ENCODE assay signal across 24 cellular contexts in genomic region chr12:43930032-43930431, GRCh38.
DNase-seq lines count a peak whose midpoint lies in the region; ATAC-seq, FAIRE-seq and TF ChIP-seq lines count a peak whose summit lies in the region.
"Had no signal": no experiment of that assay in that cellular context is flagged by ENCODE, and none has a peak within 500 bp of the region (broad histone marks: within the 10 kb centered on the region; RNA-seq: fewer than 3 reads in every experiment).

No MANE protein-coding gene starts in this region.

- no TSS peak for BruUV-seq in HepG2 (replicated peaks; lab: Mats Ljungman, UMichigan)
- no TSS peak for BruUV-seq in K562 (replicated peaks; lab: Mats Ljungman, UMichigan)

- TF ChIP-seq CTCF in HepG2 (CRISPR knock-in tag; IDR thresholded peaks at IDR 0.05) (no peak), right lobe of liver (IDR thresholded peaks at IDR 0.05) (no peak), K562 (IDR thresholded peaks at IDR 0.05 in 2 of 3, conservative IDR thresholded peaks at IDR 0.05 in 1 of 3; ENCODE audit: insufficient read depth in 2 of 3, low read depth in 1 of 3, low read length in 3 of 3) (no peak)

- in situ Hi-C loops in HepG2 (cut with HindIII; ENCODE audit: extremely low pct_ligation_motif_present, low pct_unique_long_range_greater_than_20kb): no loop called here
- in situ Hi-C loops in K562 (cut with MboI): no loop called here

- DNase-seq in HepG2 (ENCODE audit: low spot score): no peak
- DNase-seq in right lobe of liver: no peak
- DNase-seq in K562 (ENCODE audit: extremely low read depth in 1 of 4, low spot score in 3 of 4): no peak
- DNase-seq in T-helper 9 cell: no peak
- DNase-seq: ACHN; BE2C; C1 segment of cervical spinal cord; CD4-positive, alpha-beta memory T cell; CD4-positive, CD25-positive, alpha-beta regulatory T cell; CD8-positive, alpha-beta memory T cell; COR-L47; DMS 273 treated with DMSO at 0.1 percent for 48 hours; DMS153; DMS53; DMS79; DND-41; EL; GDM1 had no signal

- H3K79me2 ChIP-seq in HepG2 (ENCODE audit: insufficient read depth, low read length) (no peaks in the 10 kb centered on the region), K562 (ENCODE audit: control insufficient read depth, insufficient read depth, low read length) (no peaks in the 10 kb centered on the region)

- H3K4me2 ChIP-seq in HepG2 (ENCODE audit: low read depth, low read length): no peak overlapping the region
- no peak overlapping the region for H3K4me2 ChIP-seq in K562 (ENCODE audit: insufficient read depth, low read length)
- H3K4me2 ChIP-seq: BLaER1 had no signal

- H3K9ac ChIP-seq in HepG2 (ENCODE audit: insufficient read depth, low read depth, low read length) (no peak overlapping the region), K562 (ENCODE audit: insufficient read depth in 1 of 2, low read depth in 2 of 2, low read length in 2 of 2) (no peak overlapping the region)
- H3K9ac ChIP-seq: BLaER1 had no signal

- H3K36me3 ChIP-seq in HepG2 (replicated peaks in 1 of 2; ENCODE audit: control insufficient read depth in 1 of 2, insufficient read depth in 2 of 2, low read length in 2 of 2) (no peaks in the 10 kb centered on the region), right lobe of liver (peaks cover 0 to 3% (median 0%) of the 10 kb centered on the region in 4 donors), K562 (ENCODE audit: control insufficient read depth, insufficient read depth, low read length) (no peaks in the 10 kb centered on the region)
- H3K36me3 ChIP-seq: BE2C, BLaER1 had no signal

- H3K27ac ChIP-seq in HepG2 (ENCODE audit: extremely low read length, insufficient read depth, low read length) (no peak overlapping the region), right lobe of liver (no peak overlapping the region), K562 (ENCODE audit: extremely low read depth, low read depth, low read length) (no peak overlapping the region)
- H3K27ac ChIP-seq: 22Rv1, BLaER1 had no signal

- TF ChIP-seq POLR2A in HepG2 (IDR thresholded peaks at IDR 0.05; ENCODE audit: insufficient read depth in 1 of 2, low read depth in 2 of 2, low read length in 2 of 2): no peak
- TF ChIP-seq POLR2A in right lobe of liver (IDR thresholded peaks at IDR 0.05): no peak
- no peak for TF ChIP-seq POLR2A in K562 (conservative IDR thresholded peaks at IDR 0.05)

- CTCF ChIA-PET in HepG2 (lab: Yijun Ruan, JAX; ENCODE audit: low intra/inter-chr PET ratio, low total read pairs): no interaction called here
- CTCF ChIA-PET in K562 (lab: Yijun Ruan, JAX; ENCODE audit: low intra/inter-chr PET ratio): no interaction called here

- TF ChIP-seq RAD21 in HepG2 (CRISPR knock-in tag; IDR thresholded peaks at IDR 0.05) (no peak), K562 (CRISPR knock-in tag; conservative IDR thresholded peaks at IDR 0.05 in 1 of 2, IDR thresholded peaks at IDR 0.05 in 1 of 2) (no peak)

- no peaks in the 10 kb centered on the region for H4K20me1 ChIP-seq in HepG2 (ENCODE audit: insufficient read depth, low read length)
- no peaks in the 10 kb centered on the region for H4K20me1 ChIP-seq in K562 (replicated peaks; ENCODE audit: control insufficient read depth, insufficient read depth, low read length)
- H4K20me1 ChIP-seq: BLaER1 had no signal

- intact Hi-C loops in HepG2 (cut with micrococcal nuclease; ENCODE audit: unreplicated experiment): no loop called here
- intact Hi-C loops in right lobe of liver (cut with DNase I): no loop called here
- intact Hi-C loops in K562 (cut with micrococcal nuclease): no loop called here

- H3K27me3 ChIP-seq in HepG2 (ENCODE audit: control insufficient read depth in 1 of 2, insufficient read depth in 2 of 2, low read length in 2 of 2) (no peaks in the 10 kb centered on the region), right lobe of liver (no peaks in the 10 kb centered on the region), K562 (ENCODE audit: control insufficient read depth in 2 of 2, insufficient read depth in 2 of 2, low read length in 2 of 2) (no peaks in the 10 kb centered on the region)
- H3K27me3 ChIP-seq: BE2C, BLaER1 had no signal

- no peak for TF ChIP-seq EP300 in HepG2 (IDR thresholded peaks at IDR 0.05; ENCODE audit: low read depth in 2 of 2, low read length in 2 of 2)
- no peak for TF ChIP-seq EP300 in HepG2 (CRISPR knock-in tag; IDR thresholded peaks at IDR 0.05; ENCODE audit: borderline replicate concordance)
- TF ChIP-seq EP300 in K562 (IDR thresholded peaks at IDR 0.05; ENCODE audit: low read length): no peak

- H3K4me1 ChIP-seq in HepG2 (ENCODE audit: insufficient read depth, low read length) (no peaks in the 10 kb centered on the region), right lobe of liver (no peaks in the 10 kb centered on the region), K562 (replicated peaks in 1 of 2; ENCODE audit: control insufficient read depth in 2 of 2, insufficient read depth in 2 of 2, low read length in 2 of 2) (no peaks in the 10 kb centered on the region)
- H3K4me1 ChIP-seq: BE2C, BLaER1 had no signal

- no peaks in the 10 kb centered on the region for H3K9me1 ChIP-seq in K562 (ENCODE audit: control insufficient read depth, insufficient read depth, low read length)

- H3K9me3 ChIP-seq in HepG2 (ENCODE audit: low read length) (peaks cover 5% of the 10 kb centered on the region; the same call in 1 of the 2 replicates), right lobe of liver (no peaks in the 10 kb centered on the region), K562 (replicated peaks; ENCODE audit: control insufficient read depth, insufficient read depth, low read depth, low read length) (no peaks in the 10 kb centered on the region)
- H3K9me3 ChIP-seq: BE2C had no signal

- WGBS in HepG2 (ENCODE audit: low lambda C conversion rate): 58% methylated on average over 1 of the region's 1 CpG
- whole genome bisulfite sequencing in right lobe of liver (ENCODE audit: insufficient coverage, low coverage, low lambda C conversion rate, missing lambda C conversion rate): 58% methylated on average over 1 of the region's 1 CpG
- 0% methylated on average over 1 of the region's 1 CpG for WGBS in K562 (ENCODE audit: insufficient coverage, low coverage, missing lambda C conversion rate)

- ATAC-seq in HepG2 (no peak), right lobe of liver (no peak), K562 (no peak), GM21737 (IDR thresholded peaks at IDR 0.05; ENCODE audit: unreplicated experiment) (no peak)
- ATAC-seq: GM12878 had no signal

- no peak overlapping the region for H2AFZ ChIP-seq in HepG2 (ENCODE audit: low read length)
- no peak overlapping the region for H2AFZ ChIP-seq in K562 (ENCODE audit: low read depth, low read length)

- FAIRE-seq in HepG2 (lab: Jason Lieb, UNC) (no peak), K562 (lab: Jason Lieb, UNC) (no peak)
- FAIRE-seq: GM12878, GM12892, GM18507 had no signal

- no peak overlapping the region for H3K4me3 ChIP-seq in HepG2 (replicated peaks in 1 of 3; ENCODE audit: insufficient read depth in 1 of 3, low read depth in 2 of 3, low read length in 3 of 3)
- H3K4me3 ChIP-seq in right lobe of liver: no peak overlapping the region
- H3K4me3 ChIP-seq in K562: no peak overlapping the region
- H3K4me3 ChIP-seq: BLaER1, GM12878 had no signal

- POLR2A ChIA-PET in HepG2 (lab: Yijun Ruan, JAX) (no interaction called here), K562 (lab: Yijun Ruan, JAX) (no interaction called here)

TF ChIP-seq in HepG2, 621 proteins besides CTCF, POLR2A, EP300 and RAD21:
- peak; percentile 88 for TF ChIP-seq MAFF (IDR thresholded peaks at IDR 0.05; ENCODE audit: low read depth, low read length)
- peak; percentile 86 to 87 for TF ChIP-seq MAFK (conservative IDR thresholded peaks at IDR 0.05 in 1 of 2, IDR thresholded peaks at IDR 0.05 in 1 of 2; ENCODE audit: low read length in 2 of 2)
- no peak for TF ChIP-seq SALL2 (CRISPR knock-in tag; IDR thresholded peaks at IDR 0.05)

TF ChIP-seq in K562, 482 proteins besides CTCF, POLR2A, EP300 and RAD21:
- TF ChIP-seq MAFF (IDR thresholded peaks at IDR 0.05; ENCODE audit: low read length): peak; percentile 39; the same call in 1 of the 2 replicates
- TF ChIP-seq LEF1 (IDR thresholded peaks at IDR 0.05): no peak
- no peak for TF ChIP-seq PCBP2 (IDR thresholded peaks at IDR 0.05; ENCODE audit: low read depth, low read length, poor library complexity, severe bottlenecking)
- TF ChIP-seq C11orf30 (IDR thresholded peaks at IDR 0.05; ENCODE audit: low read depth): peak; percentile 59
- peak; percentile 61 for TF ChIP-seq MAFG (tag; conservative IDR thresholded peaks at IDR 0.05)
- peak; percentile 78 for TF ChIP-seq ZNF316 (IDR thresholded peaks at IDR 0.05)

Comparison
In these comparisons a context has a peak if more than half of its experiments do, and no peak if none do; other contexts are left out.
1. Of the 241 proteins assayed by ChIP-seq in both HepG2 and K562: peak only in HepG2: MAFK; only in K562: MAFG; in both: MAFF; in neither: 238.